22 cellular contexts compared by ENCODE assay signal in the genomic region with DNA sequence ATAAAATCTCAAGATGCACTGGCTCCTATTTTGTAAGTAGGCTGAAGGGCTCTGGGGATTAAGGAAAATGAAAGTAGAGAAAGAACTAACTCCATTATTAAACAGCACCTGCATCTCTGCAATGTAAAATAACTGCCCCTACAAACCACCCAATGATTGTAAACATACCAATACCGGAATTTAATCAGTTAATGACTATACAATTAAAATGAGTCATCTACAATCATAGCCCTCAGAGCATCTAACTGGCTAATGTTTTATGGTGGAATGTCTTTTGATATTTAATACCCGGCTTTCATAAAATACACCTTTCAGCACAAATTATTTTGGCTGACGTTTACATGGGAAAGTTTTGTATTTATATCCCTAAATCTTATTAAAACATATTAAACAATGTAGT.
"Had no signal": no experiment of that assay in that cellular context is flagged by ENCODE, and none has a peak within 500 bp of the region (broad histone marks: within the 10 kb centered on the region; RNA-seq: fewer than 3 reads in every experiment).

No MANE protein-coding gene starts in this region.

- H3K27ac ChIP-seq: epithelial cell of prostate, gastrocnemius medialis, lower lobe of right lung, neutrophil, prostate gland, right atrium auricular region, stomach, thyroid gland, vagina had no signal

- H3K4me1 Mint-ChIP-seq: endodermal cell; naive B cell; neural crest cell; stimulated activated effector memory CD8-positive, alpha-beta T cell treated with anti-CD3 and anti-CD28 coated beads, Interleukin-12 subunit alpha, Interleukin-12 subunit beta, amount 100 ng/mL, for 72 hours had no signal

- H3K4me3 Mint-ChIP-seq: dendritic cell treated with granulocyte-macrophage colony-stimulating factor and Interleukin-4, amounts not matched to agents 40 ng/mL and 50 ng/mL, for 4 days; endodermal cell; naive B cell; natural killer cell treated with Interleukin-12 subunit alpha and Interleukin-12 subunit beta and Interleukin-15 and Interleukin-18, amount 100 ng/mL, for 72 hours; neural crest cell; stimulated activated effector memory CD8-positive, alpha-beta T cell treated with anti-CD3 and anti-CD28 coated beads, Interleukin-12 subunit alpha, Interleukin-12 subunit beta, amount 100 ng/mL, for 72 hours had no signal

- H3K9me3 Mint-ChIP-seq: endodermal cell had no signal

- DNase-seq: effector CD8-positive, alpha-beta T cell; endodermal cell; gastrocnemius medialis; head of caudate nucleus; left ventricle myocardium superior; lower lobe of right lung; naive B cell; stimulated activated CD4-positive, alpha-beta T cell treated with anti-CD3 and anti-CD28 coated beads, Interleukin-2, amount 100 ng/mL, for 24 hours; stimulated activated CD4-positive, alpha-beta T cell treated with anti-CD3 and anti-CD28 coated beads, Interleukin-4, amount 100 ng/mL, for 24 hours; stimulated activated naive CD4-positive, alpha-beta T cell treated with Interleukin-2 at 50 U/mL for 16 hours; stomach; thyroid gland; trophoblast cell had no signal

- H3K36me3 Mint-ChIP-seq: naive B cell; stimulated activated effector memory CD8-positive, alpha-beta T cell treated with anti-CD3 and anti-CD28 coated beads, Interleukin-12 subunit alpha, Interleukin-12 subunit beta, amount 100 ng/mL, for 72 hours had no signal

- H3K27me3 Mint-ChIP-seq: dendritic cell treated with granulocyte-macrophage colony-stimulating factor and Interleukin-4, amounts not matched to agents 40 ng/mL and 50 ng/mL, for 4 days; naive B cell; natural killer cell treated with Interleukin-12 subunit alpha and Interleukin-12 subunit beta and Interleukin-15 and Interleukin-18, amount 100 ng/mL, for 72 hours had no signal

- H3K27ac Mint-ChIP-seq: dendritic cell treated with granulocyte-macrophage colony-stimulating factor and Interleukin-4, amounts not matched to agents 40 ng/mL and 50 ng/mL, for 4 days; endodermal cell; naive B cell; natural killer cell treated with Interleukin-12 subunit alpha and Interleukin-12 subunit beta and Interleukin-15 and Interleukin-18, amount 100 ng/mL, for 72 hours; stimulated activated effector memory CD8-positive, alpha-beta T cell treated with anti-CD3 and anti-CD28 coated beads, Interleukin-12 subunit alpha, Interleukin-12 subunit beta, amount 100 ng/mL, for 72 hours had no signal
